Comparison of ENCODE assay signal across 1 cellular context in the genomic region with DNA sequence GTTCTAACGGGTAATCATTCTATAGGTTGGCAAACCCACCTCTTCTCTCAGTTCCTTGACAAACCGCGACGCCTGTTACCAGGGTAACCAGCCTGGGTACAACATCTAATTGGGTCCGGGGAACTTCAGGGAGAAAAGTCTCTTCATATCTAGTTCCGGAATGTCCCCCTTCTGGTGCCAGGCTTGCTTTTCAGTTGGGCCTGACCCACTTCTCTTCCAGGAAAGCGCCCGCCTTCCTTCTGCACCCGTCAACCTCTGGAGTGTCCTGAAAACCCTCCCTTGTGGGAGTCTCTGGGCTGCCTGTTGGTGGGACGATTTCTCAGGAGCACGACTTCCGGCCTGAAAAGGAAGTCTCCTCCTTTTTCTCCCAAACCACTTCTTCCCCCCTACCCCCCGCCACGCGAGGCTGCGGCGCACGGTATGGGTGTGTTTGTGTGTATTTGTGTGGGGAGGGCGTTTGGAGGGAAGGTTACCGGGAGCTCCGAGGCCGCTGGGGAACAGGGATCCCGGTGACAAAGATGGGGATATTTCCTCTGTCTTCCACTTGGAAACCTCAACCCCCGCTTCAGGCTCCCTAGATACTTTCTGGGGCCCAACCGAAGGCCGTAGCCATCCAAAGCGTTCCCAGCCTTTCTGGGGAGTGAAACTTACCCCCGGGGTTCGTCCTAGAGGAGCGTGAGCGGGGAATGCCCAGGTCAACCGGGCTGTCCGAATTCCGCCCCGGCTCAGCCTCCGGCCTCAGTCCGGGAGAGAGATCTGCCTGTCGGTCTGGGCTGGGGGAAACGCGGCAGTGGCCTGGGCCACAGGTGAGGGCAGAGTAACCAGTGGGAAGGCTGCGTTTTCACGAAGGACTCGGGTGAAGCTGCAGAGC.
TF ChIP-seq lines count a peak whose summit lies in the region.

A gene with protein sequence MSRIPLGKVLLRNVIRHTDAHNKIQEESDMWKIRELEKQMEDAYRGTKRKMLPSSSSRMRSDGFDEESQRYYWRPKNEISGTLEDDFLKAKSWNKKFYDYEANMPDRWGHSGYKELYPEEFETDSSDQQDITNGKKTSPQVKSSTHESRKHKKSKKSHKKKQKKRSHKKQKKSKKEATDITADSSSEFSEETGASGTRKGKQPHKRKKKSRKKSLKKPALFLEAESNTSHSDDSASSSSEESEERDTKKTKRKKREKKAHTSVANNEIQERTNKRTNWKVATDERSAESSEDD (plus strand): TSS at position 359 of the 871 bp plus-strand sequence. CDS start 1,276 bp downstream, outside the sequence.
A gene with protein sequence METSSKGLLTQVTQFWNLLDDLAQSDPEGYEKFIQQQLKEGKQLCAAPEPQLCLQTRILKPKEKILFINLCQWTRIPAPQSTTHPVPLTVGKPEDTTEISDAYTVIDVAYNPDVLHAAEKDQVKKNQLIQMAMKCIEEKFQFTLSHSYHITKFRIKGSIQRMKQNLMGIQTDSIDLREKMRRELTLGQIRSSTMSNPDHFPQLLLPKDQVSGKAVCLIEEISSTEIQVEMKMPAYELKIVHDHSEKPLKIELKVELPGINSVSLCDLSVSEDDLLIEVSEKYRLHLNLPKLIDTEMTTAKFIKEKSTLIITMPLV (minus strand): TSS at position 77 of the 871 bp plus-strand sequence. CDS start 843 bp downstream, outside the sequence.

TF ChIP-seq in HepG2, 621 proteins besides CTCF, POLR2A, EP300 and RAD21 (continued from another document and continues in another):
- TF ChIP-seq, protein P1, sequence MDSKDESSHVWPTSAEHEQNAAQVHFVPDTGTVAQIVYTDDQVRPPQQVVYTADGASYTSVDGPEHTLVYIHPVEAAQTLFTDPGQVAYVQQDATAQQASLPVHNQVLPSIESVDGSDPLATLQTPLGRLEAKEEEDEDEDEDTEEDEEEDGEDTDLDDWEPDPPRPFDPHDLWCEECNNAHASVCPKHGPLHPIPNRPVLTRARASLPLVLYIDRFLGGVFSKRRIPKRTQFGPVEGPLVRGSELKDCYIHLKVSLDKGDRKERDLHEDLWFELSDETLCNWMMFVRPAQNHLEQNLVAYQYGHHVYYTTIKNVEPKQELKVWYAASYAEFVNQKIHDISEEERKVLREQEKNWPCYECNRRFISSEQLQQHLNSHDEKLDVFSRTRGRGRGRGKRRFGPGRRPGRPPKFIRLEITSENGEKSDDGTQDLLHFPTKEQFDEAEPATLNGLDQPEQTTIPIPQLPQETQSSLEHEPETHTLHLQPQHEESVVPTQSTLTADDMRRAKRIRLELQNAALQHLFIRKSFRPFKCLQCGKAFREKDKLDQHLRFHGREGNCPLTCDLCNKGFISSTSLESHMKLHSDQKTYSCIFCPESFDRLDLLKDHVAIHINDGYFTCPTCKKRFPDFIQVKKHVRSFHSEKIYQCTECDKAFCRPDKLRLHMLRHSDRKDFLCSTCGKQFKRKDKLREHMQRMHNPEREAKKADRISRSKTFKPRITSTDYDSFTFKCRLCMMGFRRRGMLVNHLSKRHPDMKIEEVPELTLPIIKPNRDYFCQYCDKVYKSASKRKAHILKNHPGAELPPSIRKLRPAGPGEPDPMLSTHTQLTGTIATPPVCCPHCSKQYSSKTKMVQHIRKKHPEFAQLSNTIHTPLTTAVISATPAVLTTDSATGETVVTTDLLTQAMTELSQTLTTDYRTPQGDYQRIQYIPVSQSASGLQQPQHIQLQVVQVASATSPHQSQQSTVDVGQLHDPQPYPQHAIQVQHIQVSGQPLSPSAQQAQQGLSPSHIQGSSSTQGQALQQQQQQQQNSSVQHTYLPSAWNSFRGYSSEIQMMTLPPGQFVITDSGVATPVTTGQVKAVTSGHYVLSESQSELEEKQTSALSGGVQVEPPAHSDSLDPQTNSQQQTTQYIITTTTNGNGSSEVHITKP (CRISPR knock-in tag; IDR thresholded peaks at IDR 0.05; ENCODE audit: low read depth): no peak
- TF ChIP-seq FOXM1 (CRISPR knock-in tag; IDR thresholded peaks at IDR 0.05): no peak
- TF ChIP-seq ZNF747 (CRISPR knock-in tag; IDR thresholded peaks at IDR 0.05; ENCODE audit: borderline replicate concordance): 0 out of 2 replicates have a peak, but pooled peaks have one; percentile 48
- TF ChIP-seq, protein P2, sequence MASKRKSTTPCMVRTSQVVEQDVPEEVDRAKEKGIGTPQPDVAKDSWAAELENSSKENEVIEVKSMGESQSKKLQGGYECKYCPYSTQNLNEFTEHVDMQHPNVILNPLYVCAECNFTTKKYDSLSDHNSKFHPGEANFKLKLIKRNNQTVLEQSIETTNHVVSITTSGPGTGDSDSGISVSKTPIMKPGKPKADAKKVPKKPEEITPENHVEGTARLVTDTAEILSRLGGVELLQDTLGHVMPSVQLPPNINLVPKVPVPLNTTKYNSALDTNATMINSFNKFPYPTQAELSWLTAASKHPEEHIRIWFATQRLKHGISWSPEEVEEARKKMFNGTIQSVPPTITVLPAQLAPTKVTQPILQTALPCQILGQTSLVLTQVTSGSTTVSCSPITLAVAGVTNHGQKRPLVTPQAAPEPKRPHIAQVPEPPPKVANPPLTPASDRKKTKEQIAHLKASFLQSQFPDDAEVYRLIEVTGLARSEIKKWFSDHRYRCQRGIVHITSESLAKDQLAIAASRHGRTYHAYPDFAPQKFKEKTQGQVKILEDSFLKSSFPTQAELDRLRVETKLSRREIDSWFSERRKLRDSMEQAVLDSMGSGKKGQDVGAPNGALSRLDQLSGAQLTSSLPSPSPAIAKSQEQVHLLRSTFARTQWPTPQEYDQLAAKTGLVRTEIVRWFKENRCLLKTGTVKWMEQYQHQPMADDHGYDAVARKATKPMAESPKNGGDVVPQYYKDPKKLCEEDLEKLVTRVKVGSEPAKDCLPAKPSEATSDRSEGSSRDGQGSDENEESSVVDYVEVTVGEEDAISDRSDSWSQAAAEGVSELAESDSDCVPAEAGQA (IDR thresholded peaks at IDR 0.05; ENCODE audit: low read depth): peak; percentile 64; the same call in 1 of the 2 replicates
- TF ChIP-seq, protein P2 (CRISPR knock-in tag; IDR thresholded peaks at IDR 0.05; ENCODE audit: borderline replicate concordance): no peak
- TF ChIP-seq, protein P3, sequence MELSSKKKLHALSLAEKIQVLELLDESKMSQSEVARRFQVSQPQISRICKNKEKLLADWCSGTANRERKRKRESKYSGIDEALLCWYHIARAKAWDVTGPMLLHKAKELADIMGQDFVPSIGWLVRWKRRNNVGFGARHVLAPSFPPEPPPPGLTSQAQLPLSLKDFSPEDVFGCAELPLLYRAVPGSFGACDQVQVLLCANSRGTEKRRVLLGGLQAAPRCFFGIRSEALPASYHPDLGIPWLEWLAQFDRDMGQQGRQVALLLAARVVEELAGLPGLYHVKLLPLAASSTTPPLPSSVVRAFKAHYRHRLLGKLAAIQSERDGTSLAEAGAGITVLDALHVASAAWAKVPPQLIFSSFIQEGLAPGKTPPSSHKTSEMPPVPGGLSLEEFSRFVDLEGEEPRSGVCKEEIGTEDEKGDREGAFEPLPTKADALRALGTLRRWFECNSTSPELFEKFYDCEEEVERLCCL (CRISPR knock-in tag; IDR thresholded peaks at IDR 0.05; ENCODE audit: borderline replicate concordance): no peak
- TF ChIP-seq ZNF24 (IDR thresholded peaks at IDR 0.05): peak; percentile 70
- 0 out of 2 replicates have a peak, but pooled peaks have one; percentile 59 for TF ChIP-seq ZNF841 (CRISPR knock-in tag; IDR thresholded peaks at IDR 0.05; ENCODE audit: borderline replicate concordance)
- TF ChIP-seq ZNF124 (CRISPR knock-in tag; IDR thresholded peaks at IDR 0.05): peak; percentile 50; the same call in 1 of the 2 replicates
- TF ChIP-seq ZNF644 (CRISPR knock-in tag; IDR thresholded peaks at IDR 0.05; ENCODE audit: low read depth): no peak
- no peak for TF ChIP-seq ZNF672 (CRISPR knock-in tag; IDR thresholded peaks at IDR 0.05)
- TF ChIP-seq ZNF292 (CRISPR knock-in tag; IDR thresholded peaks at IDR 0.05; ENCODE audit: borderline replicate concordance, low read depth): no peak
- TF ChIP-seq, protein P4, sequence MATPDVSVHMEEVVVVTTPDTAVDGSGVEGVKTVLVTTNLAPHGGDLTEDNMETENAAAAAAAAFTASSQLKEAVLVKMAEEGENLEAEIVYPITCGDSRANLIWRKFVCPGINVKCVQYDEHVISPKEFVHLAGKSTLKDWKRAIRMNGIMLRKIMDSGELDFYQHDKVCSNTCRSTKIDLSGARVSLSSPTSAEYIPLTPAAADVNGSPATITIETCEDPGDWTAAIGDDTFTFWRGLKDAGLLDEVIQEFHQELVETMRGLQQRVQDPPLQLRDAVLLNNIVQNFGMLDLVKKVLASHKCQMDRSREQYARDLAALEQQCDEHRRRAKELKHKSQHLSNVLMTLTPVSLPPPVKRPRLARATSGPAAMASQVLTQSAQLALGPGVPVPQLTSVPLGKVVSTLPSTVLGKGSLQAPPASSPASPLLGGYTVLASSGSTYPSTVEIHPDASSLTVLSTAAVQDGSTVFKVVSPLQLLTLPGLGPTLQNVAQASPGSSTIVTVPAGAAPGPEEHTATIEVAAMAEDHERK (CRISPR knock-in tag; IDR thresholded peaks at IDR 0.05; ENCODE audit: low read depth): no peak; the same call in 1 of the 2 replicates
- TF ChIP-seq GZF1 (CRISPR knock-in tag; IDR thresholded peaks at IDR 0.05): no peak
- TF ChIP-seq KLF15 (CRISPR knock-in tag; IDR thresholded peaks at IDR 0.05; ENCODE audit: borderline replicate concordance): peak; percentile 76; the same call in 1 of the 2 replicates
- TF ChIP-seq, protein P5, sequence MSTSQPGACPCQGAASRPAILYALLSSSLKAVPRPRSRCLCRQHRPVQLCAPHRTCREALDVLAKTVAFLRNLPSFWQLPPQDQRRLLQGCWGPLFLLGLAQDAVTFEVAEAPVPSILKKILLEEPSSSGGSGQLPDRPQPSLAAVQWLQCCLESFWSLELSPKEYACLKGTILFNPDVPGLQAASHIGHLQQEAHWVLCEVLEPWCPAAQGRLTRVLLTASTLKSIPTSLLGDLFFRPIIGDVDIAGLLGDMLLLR (CRISPR knock-in tag; IDR thresholded peaks at IDR 0.05): 0 out of 2 replicates have a peak, but pooled peaks have one; percentile 24
- TF ChIP-seq MXD4 (CRISPR knock-in tag; IDR thresholded peaks at IDR 0.05): peak; percentile 54; the same call in 1 of the 2 replicates
- TF ChIP-seq ZNF432 (CRISPR knock-in tag; IDR thresholded peaks at IDR 0.05; ENCODE audit: borderline replicate concordance): no peak
- TF ChIP-seq, protein P6, sequence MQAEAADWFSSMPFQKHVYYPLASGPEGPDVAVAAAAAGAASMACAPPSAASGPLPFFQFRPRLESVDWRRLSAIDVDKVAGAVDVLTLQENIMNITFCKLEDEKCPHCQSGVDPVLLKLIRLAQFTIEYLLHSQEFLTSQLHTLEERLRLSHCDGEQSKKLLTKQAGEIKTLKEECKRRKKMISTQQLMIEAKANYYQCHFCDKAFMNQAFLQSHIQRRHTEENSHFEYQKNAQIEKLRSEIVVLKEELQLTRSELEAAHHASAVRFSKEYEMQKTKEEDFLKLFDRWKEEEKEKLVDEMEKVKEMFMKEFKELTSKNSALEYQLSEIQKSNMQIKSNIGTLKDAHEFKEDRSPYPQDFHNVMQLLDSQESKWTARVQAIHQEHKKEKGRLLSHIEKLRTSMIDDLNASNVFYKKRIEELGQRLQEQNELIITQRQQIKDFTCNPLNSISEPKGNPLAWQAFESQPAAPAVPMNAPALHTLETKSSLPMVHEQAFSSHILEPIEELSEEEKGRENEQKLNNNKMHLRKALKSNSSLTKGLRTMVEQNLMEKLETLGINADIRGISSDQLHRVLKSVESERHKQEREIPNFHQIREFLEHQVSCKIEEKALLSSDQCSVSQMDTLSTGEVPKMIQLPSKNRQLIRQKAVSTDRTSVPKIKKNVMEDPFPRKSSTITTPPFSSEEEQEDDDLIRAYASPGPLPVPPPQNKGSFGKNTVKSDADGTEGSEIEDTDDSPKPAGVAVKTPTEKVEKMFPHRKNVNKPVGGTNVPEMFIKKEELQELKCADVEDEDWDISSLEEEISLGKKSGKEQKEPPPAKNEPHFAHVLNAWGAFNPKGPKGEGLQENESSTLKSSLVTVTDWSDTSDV (CRISPR knock-in tag; IDR thresholded peaks at IDR 0.05): 0 out of 2 replicates have a peak, but pooled peaks have one; percentile 23
- peak; percentile 75 for TF ChIP-seq CCAR2 (optimal IDR thresholded peaks at IDR 0.05; ENCODE audit: low read depth, low read length)
- TF ChIP-seq HOXA7 (CRISPR knock-in tag; IDR thresholded peaks at IDR 0.05): no peak
- peak; percentile 97 for TF ChIP-seq KAT8 (CRISPR knock-in tag; IDR thresholded peaks at IDR 0.05)
- no peak for TF ChIP-seq ZSCAN29 (CRISPR knock-in tag; conservative IDR thresholded peaks at IDR 0.05)
- TF ChIP-seq SNRNP70 (IDR thresholded peaks at IDR 0.05; ENCODE audit: low read depth, low read length): no peak
- TF ChIP-seq, protein P7, sequence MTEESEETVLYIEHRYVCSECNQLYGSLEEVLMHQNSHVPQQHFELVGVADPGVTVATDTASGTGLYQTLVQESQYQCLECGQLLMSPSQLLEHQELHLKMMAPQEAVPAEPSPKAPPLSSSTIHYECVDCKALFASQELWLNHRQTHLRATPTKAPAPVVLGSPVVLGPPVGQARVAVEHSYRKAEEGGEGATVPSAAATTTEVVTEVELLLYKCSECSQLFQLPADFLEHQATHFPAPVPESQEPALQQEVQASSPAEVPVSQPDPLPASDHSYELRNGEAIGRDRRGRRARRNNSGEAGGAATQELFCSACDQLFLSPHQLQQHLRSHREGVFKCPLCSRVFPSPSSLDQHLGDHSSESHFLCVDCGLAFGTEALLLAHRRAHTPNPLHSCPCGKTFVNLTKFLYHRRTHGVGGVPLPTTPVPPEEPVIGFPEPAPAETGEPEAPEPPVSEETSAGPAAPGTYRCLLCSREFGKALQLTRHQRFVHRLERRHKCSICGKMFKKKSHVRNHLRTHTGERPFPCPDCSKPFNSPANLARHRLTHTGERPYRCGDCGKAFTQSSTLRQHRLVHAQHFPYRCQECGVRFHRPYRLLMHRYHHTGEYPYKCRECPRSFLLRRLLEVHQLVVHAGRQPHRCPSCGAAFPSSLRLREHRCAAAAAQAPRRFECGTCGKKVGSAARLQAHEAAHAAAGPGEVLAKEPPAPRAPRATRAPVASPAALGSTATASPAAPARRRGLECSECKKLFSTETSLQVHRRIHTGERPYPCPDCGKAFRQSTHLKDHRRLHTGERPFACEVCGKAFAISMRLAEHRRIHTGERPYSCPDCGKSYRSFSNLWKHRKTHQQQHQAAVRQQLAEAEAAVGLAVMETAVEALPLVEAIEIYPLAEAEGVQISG (CRISPR knock-in tag; IDR thresholded peaks at IDR 0.05): peak; percentile 75
- TF ChIP-seq ZKSCAN5 (CRISPR knock-in tag; IDR thresholded peaks at IDR 0.05): no peak
- TF ChIP-seq ZNF451 (CRISPR knock-in tag; IDR thresholded peaks at IDR 0.05): no peak
- TF ChIP-seq CBX1 (IDR thresholded peaks at IDR 0.05; ENCODE audit: low read depth): peak; percentile 85
